Comparison of ENCODE assay signal across 8 cellular contexts in genomic region chr1:43549921-43550597, GRCh38. TPM values are rescaled to one million over a fixed set of nuclear protein-coding genes. Genes with fewer than 3 reads are reported as not detected.
DNase-seq lines count a peak whose midpoint lies in the region; ATAC-seq lines count a peak whose summit lies in the region.

No MANE protein-coding gene starts in this region.

- WGBS in mesendoderm (ENCODE audit: extremely low coverage, insufficient coverage, low lambda C conversion rate) = no CpG with 5 or more reads among the region's 30 CpGs

- no peak overlapping the region for H3K4me3 Mint-ChIP-seq in central memory CD8-positive, alpha-beta T cell

- H3K18ac ChIP-seq in mesendoderm (ENCODE audit: low read length) = peak overlapping the region; percentile 29

- H3K4ac ChIP-seq in mesendoderm (ENCODE audit: low read depth, low read length) = peak overlapping the region; percentile 59

- ATAC-seq in central memory CD8-positive, alpha-beta T cell (replicated peaks; ENCODE audit: extremely low read depth, poor library complexity, severe bottlenecking) = no peak
- ATAC-seq in HG03460 (IDR thresholded peaks at IDR 0.05; ENCODE audit: unreplicated experiment) (no peak), GM21576 (IDR thresholded peaks at IDR 0.05; ENCODE audit: unreplicated experiment) (no peak), GM18517 (IDR thresholded peaks at IDR 0.05; ENCODE audit: unreplicated experiment) (no peak)

- H2BK120ac ChIP-seq in mesendoderm (ENCODE audit: low read depth, low read length) = peak overlapping the region; percentile 1

- H3K36me3 Mint-ChIP-seq in central memory CD8-positive, alpha-beta T cell (ENCODE audit: insufficient read depth) = no peaks in the 10 kb centered on the region

- peak overlapping the region; percentile 2 for H3K27ac Mint-ChIP-seq in central memory CD8-positive, alpha-beta T cell (ENCODE audit: low read depth)

- peak overlapping the region; percentile 86 for H3K9ac ChIP-seq in mesendoderm (ENCODE audit: low read length)

- H3K27me3 ChIP-seq in mesendoderm (ENCODE audit: insufficient read depth, low read length, poor library complexity) = no peaks in the 10 kb centered on the region

- DNase-seq in DMS53 treated with DMSO at 0.1 percent for 48 hours (lab: John Stamatoyannopoulos, UW; ENCODE audit: unreplicated experiment) (peak; percentile 90), NCI-H2029 treated with DMSO at 0.1 percent for 48 hours (lab: John Stamatoyannopoulos, UW) (peak; percentile 97), mesendoderm (peak; percentile 97), NCI-H446 (lab: John Stamatoyannopoulos, UW) (no peak)
- no peak for DNase-seq in central memory CD8-positive, alpha-beta T cell (ENCODE audit: low spot score in 2 of 2)

- H3K79me1 ChIP-seq in mesendoderm (ENCODE audit: low read length) = peaks cover 25% of the 10 kb centered on the region

- no peak overlapping the region for H4K5ac ChIP-seq in mesendoderm (ENCODE audit: low read length)

- H3K27me3 Mint-ChIP-seq in central memory CD8-positive, alpha-beta T cell = peaks cover 15% of the 10 kb centered on the region

- peaks cover 6% of the 10 kb centered on the region for H3K4me1 Mint-ChIP-seq in central memory CD8-positive, alpha-beta T cell

- H3K23ac ChIP-seq in mesendoderm (ENCODE audit: low read length) = peak overlapping the region; percentile 86

- H3K27ac ChIP-seq in mesendoderm (ENCODE audit: low read depth, low read length) = peak overlapping the region; percentile 80

- H2BK15ac ChIP-seq in mesendoderm (replicated peaks; ENCODE audit: low read depth) = no peak overlapping the region

- no peak overlapping the region for H4K8ac ChIP-seq in mesendoderm (ENCODE audit: low read depth, low read length)

- peaks cover 14% of the 10 kb centered on the region for H3K4me1 ChIP-seq in mesendoderm (ENCODE audit: control insufficient read depth, low read depth, low read length)

- peak overlapping the region; percentile 79 for H3K4me2 ChIP-seq in mesendoderm (ENCODE audit: low read length)

- H2BK5ac ChIP-seq in mesendoderm (ENCODE audit: low read length) = peak overlapping the region; percentile 87

- H2AK5ac ChIP-seq in mesendoderm (ENCODE audit: low read length) = peak overlapping the region; percentile 85

- H3K36me3 ChIP-seq in mesendoderm (ENCODE audit: control insufficient read depth, insufficient read depth, low read length) = peaks cover 1% of the 10 kb centered on the region

- H3K9me3 Mint-ChIP-seq in central memory CD8-positive, alpha-beta T cell = no peaks in the 10 kb centered on the region

- H3K56ac ChIP-seq in mesendoderm (ENCODE audit: low read length) = peak overlapping the region; percentile 89

- H3K79me2 ChIP-seq in mesendoderm (ENCODE audit: control insufficient read depth, insufficient read depth, low read length) = peaks cover 32% of the 10 kb centered on the region

- H3K4me3 ChIP-seq in mesendoderm (ENCODE audit: low read length) = peak overlapping the region; percentile 25

RNA-seq across cellular contexts. Expression of gene PTPRF, which starts 19.4 kb away (rescaled TPM):
- 91.9 TPM for polyA plus RNA-seq in mesendoderm (2013, experiment 1 of 2)
- 92.8 TPM for polyA plus RNA-seq in mesendoderm (2013, experiment 2 of 2)

Comparison
In these comparisons a context has a peak if more than half of its experiments do, and no peak if none do; other contexts are left out.
1. DNase-seq: peak in DMS53 treated with DMSO at 0.1 percent for 48 hours (single experiment), NCI-H2029 treated with DMSO at 0.1 percent for 48 hours (single experiment) and mesendoderm (single experiment); none in central memory CD8-positive, alpha-beta T cell (0 of 2) and NCI-H446 (0 of 2).